8 cellular contexts compared by ENCODE assay signal in genomic region chr13:51832471-51833152, GRCh38. TPM values are rescaled to one million over a fixed set of nuclear protein-coding genes. Genes with fewer than 3 reads are reported as not detected.
DNase-seq lines count a peak whose midpoint lies in the region; ATAC-seq and TF ChIP-seq lines count a peak whose summit lies in the region.

No MANE protein-coding gene starts in this region.

- H3K27ac Mint-ChIP-seq in WTC11 (no peak overlapping the region), osteocyte (ENCODE audit: unreplicated experiment) (no peak overlapping the region), progenitor cell of endocrine pancreas (no peak overlapping the region)

- TF ChIP-seq EP300 in esophagus muscularis mucosa (IDR thresholded peaks at IDR 0.05): no peak

- H3K4me1 Mint-ChIP-seq in WTC11 (peaks cover 5% of the 10 kb centered on the region), osteocyte (ENCODE audit: unreplicated experiment) (no peaks in the 10 kb centered on the region), progenitor cell of endocrine pancreas (ENCODE audit: low read depth) (no peaks in the 10 kb centered on the region)

- TF ChIP-seq CTCF in WTC11 (IDR thresholded peaks at IDR 0.05) (no peak), esophagus muscularis mucosa (IDR thresholded peaks at IDR 0.05) (peak; percentile 25 to 47 (median 41)), osteocyte (IDR thresholded peaks at IDR 0.05) (peak; percentile 44), progenitor cell of endocrine pancreas (IDR thresholded peaks at IDR 0.05; ENCODE audit: unreplicated experiment) (no peak)

- CTCF ChIA-PET in WTC11 (lab: Charles Lee): interaction anchor here (1.2 to 5.2 kb wide), 6 partner anchors 12 to 707 kb away, joined by 3 to 33 read pairs (median 6); partner anchors contain the start of gene TMEM272

- H3K4me3 Mint-ChIP-seq in WTC11 (no peak overlapping the region), osteocyte (ENCODE audit: unreplicated experiment) (no peak overlapping the region), progenitor cell of endocrine pancreas (ENCODE audit: low read depth) (no peak overlapping the region)

- H3K36me3 ChIP-seq in esophagus muscularis mucosa: no peaks in the 10 kb centered on the region

- no peaks in the 10 kb centered on the region for H3K9me3 ChIP-seq in esophagus muscularis mucosa

- no peaks in the 10 kb centered on the region for H3K36me3 Mint-ChIP-seq in WTC11
- H3K36me3 Mint-ChIP-seq in osteocyte (ENCODE audit: unreplicated experiment): no peaks in the 10 kb centered on the region
- H3K36me3 Mint-ChIP-seq in progenitor cell of endocrine pancreas (ENCODE audit: insufficient read depth): no peaks in the 10 kb centered on the region

- ATAC-seq in GM21447 (IDR thresholded peaks at IDR 0.05; ENCODE audit: unreplicated experiment) (peak; percentile 75), WTC11 (peak; percentile 90), GM18505 (IDR thresholded peaks at IDR 0.05; ENCODE audit: unreplicated experiment) (no peak)

- peaks cover 0 to 4% (median 3%) of the 10 kb centered on the region in 4 donors for H3K4me1 ChIP-seq in esophagus muscularis mucosa

- WGBS in esophagus muscularis mucosa: 78% methylated on average over 6 of the region's 6 CpGs

- H3K9me3 Mint-ChIP-seq in WTC11 (no peaks in the 10 kb centered on the region), osteocyte (ENCODE audit: unreplicated experiment) (no peaks in the 10 kb centered on the region), progenitor cell of endocrine pancreas (ENCODE audit: low read depth) (no peaks in the 10 kb centered on the region)

- no peak overlapping the region for H3K27ac ChIP-seq in esophagus muscularis mucosa (replicated peaks in 1 of 4)

- peak; percentile 58 for DNase-seq in GF-D8 (lab: John Stamatoyannopoulos, UW)
- peak; percentile 78 to 85 for DNase-seq in Kasumi-1 (lab: John Stamatoyannopoulos, UW)
- no peak for DNase-seq in WTC11 (ENCODE audit: low spot score)
- DNase-seq in esophagus muscularis mucosa (ENCODE audit: extremely low spot score): no peak
- peak; percentile 40 for DNase-seq in osteocyte (ENCODE audit: extremely low spot score, unreplicated experiment)
- DNase-seq in progenitor cell of endocrine pancreas (ENCODE audit: low spot score, unreplicated experiment): no peak

- no peaks in the 10 kb centered on the region; the same call in 1 of the 2 replicates for H3K27me3 Mint-ChIP-seq in WTC11 (ENCODE audit: low read depth)
- peaks cover 32% of the 10 kb centered on the region for H3K27me3 Mint-ChIP-seq in osteocyte (ENCODE audit: unreplicated experiment)
- H3K27me3 Mint-ChIP-seq in progenitor cell of endocrine pancreas: peaks cover 4% of the 10 kb centered on the region

- intact Hi-C loops in esophagus muscularis mucosa (cut with DNase I): no loop called here

- no peak for TF ChIP-seq POLR2A in esophagus muscularis mucosa (IDR thresholded peaks at IDR 0.05; ENCODE audit: low read depth)
- no peak for TF ChIP-seq POLR2A in GM18505 (IDR thresholded peaks at IDR 0.05; ENCODE audit: borderline replicate concordance, extremely low read depth, insufficient read depth, insufficient read length)

- POLR2A ChIA-PET in WTC11 (lab: Charles Lee): no interaction called here

- no peaks in the 10 kb centered on the region for H3K27me3 ChIP-seq in esophagus muscularis mucosa

- no peak overlapping the region for H3K4me3 ChIP-seq in esophagus muscularis mucosa

TF ChIP-seq in WTC11, 78 proteins besides CTCF, POLR2A, EP300 and RAD21 (continues in another document):
- TF ChIP-seq AFF4 (CRISPR knock-in tag; IDR thresholded peaks at IDR 0.05; ENCODE audit: borderline replicate concordance): no peak
- TF ChIP-seq ATF3 (CRISPR knock-in tag; conservative IDR thresholded peaks at IDR 0.05): no peak
- TF ChIP-seq ZNF416 (CRISPR knock-in tag; IDR thresholded peaks at IDR 0.05): no peak
- TF ChIP-seq NFYB (CRISPR knock-in tag; conservative IDR thresholded peaks at IDR 0.05; ENCODE audit: low read depth): no peak
- no peak for TF ChIP-seq NFATC4 (CRISPR knock-in tag; IDR thresholded peaks at IDR 0.05)
- TF ChIP-seq E2F4 (CRISPR knock-in tag; IDR thresholded peaks at IDR 0.05; ENCODE audit: borderline replicate concordance, low read depth): no peak
- TF ChIP-seq PREB (CRISPR knock-in tag; IDR thresholded peaks at IDR 0.05; ENCODE audit: borderline replicate concordance): no peak
- no peak for TF ChIP-seq SOX15 (CRISPR knock-in tag; IDR thresholded peaks at IDR 0.05)
- no peak for TF ChIP-seq ZNF219 (CRISPR knock-in tag; IDR thresholded peaks at IDR 0.05; ENCODE audit: borderline replicate concordance)

RNA-seq across cellular contexts. Expression of gene TMEM272, which starts 12.4 kb away (rescaled TPM):
- total RNA-seq in WTC11 (2021): 0.09 to 0.21 TPM in 2 of 3 replicates, not detected in the other
- total RNA-seq in esophagus muscularis mucosa: not detected
- not detected in 2 replicates for total RNA-seq in osteocyte
- total RNA-seq in progenitor cell of endocrine pancreas: 1.3 and 1.5 TPM in 2 replicates

RNA-seq across cellular contexts. Expression of gene DHRS12, which starts 28.6 kb away (rescaled TPM):
- 10.2 to 14.8 TPM (median 12.9 TPM) in 3 replicates for total RNA-seq in WTC11 (2021)
- 10 to 100 TPM; 10.3 to 18.6 (median 14.9) TPM for total RNA-seq in esophagus muscularis mucosa
- total RNA-seq in osteocyte: 9.2 and 9.3 TPM in 2 replicates
- total RNA-seq in progenitor cell of endocrine pancreas: 16.2 and 19.6 TPM in 2 replicates

RNA-seq across cellular contexts. Expression of gene CCDC70, which starts 29.2 kb away (rescaled TPM):
- total RNA-seq in WTC11 (2021) (not detected in 3 replicates), esophagus muscularis mucosa (not detected), osteocyte (not detected in 2 replicates), progenitor cell of endocrine pancreas (not detected in 2 replicates)

Comparison
In these comparisons a context has a peak if more than half of its experiments do, and no peak if none do; other contexts are left out.
1. DNase-seq: peak in GF-D8 (single experiment), Kasumi-1 (2 of 2) and osteocyte (single experiment); none in WTC11 (single experiment), esophagus muscularis mucosa (single experiment) and progenitor cell of endocrine pancreas (single experiment).
2. CTCF ChIP-seq: peak in esophagus muscularis mucosa (3 of 3) and osteocyte (single experiment); none in WTC11 (single experiment) and progenitor cell of endocrine pancreas (single experiment).